In genomic region chr15:30484887-30485286, GRCh38 we compare ENCODE assay signal across 8 cellular contexts.
DNase-seq lines count a peak whose midpoint lies in the region; ATAC-seq, FAIRE-seq and TF ChIP-seq lines count a peak whose summit lies in the region.
"Not testable (repeated sequence)": the region's sequence is repeated elsewhere in the genome, so short reads cannot be mapped to it uniquely, and the experiment has no call there.

No MANE protein-coding gene starts in this region.

- not testable (repeated sequence) for H3K9me3 Mint-ChIP-seq in CD14-positive monocyte; astrocyte (ENCODE audit: unreplicated experiment); osteocyte (ENCODE audit: unreplicated experiment)

- not testable (repeated sequence) for H3K4me2 ChIP-seq in IMR-90 (ENCODE audit: low read depth, low read length); astrocyte (ENCODE audit: low read length)

- not testable (repeated sequence) for H3K79me1 ChIP-seq in IMR-90 (ENCODE audit: low read depth in 1 of 2, low read length in 2 of 2)

- TF ChIP-seq CTCF in CD14-positive monocyte (IDR thresholded peaks at IDR 0.05); IMR-90 (conservative IDR thresholded peaks at IDR 0.05; ENCODE audit: low read depth, low read length); astrocyte (IDR thresholded peaks at IDR 0.05; ENCODE audit: insufficient read depth, low read depth, low read length); cardiac fibroblast (IDR thresholded peaks at IDR 0.05; ENCODE audit: low read depth, low read length); lower lobe of right lung (IDR thresholded peaks at IDR 0.05); osteocyte (IDR thresholded peaks at IDR 0.05): not testable (repeated sequence)

- FAIRE-seq in astrocyte (lab: Jason Lieb, UNC) = not testable (repeated sequence)

- not testable (repeated sequence) for H3K27me3 ChIP-seq in IMR-90 (ENCODE audit: control insufficient read depth, insufficient read depth, low read length); astrocyte (ENCODE audit: insufficient read depth, low read length); lower lobe of right lung (ENCODE audit: low read depth)

- TF ChIP-seq RAD21 in IMR-90 (IDR thresholded peaks at IDR 0.05; ENCODE audit: low read length) = not testable (repeated sequence)

- H3K4me1 Mint-ChIP-seq in CD14-positive monocyte = peaks cover 21% of the 10 kb centered on the region
- H3K4me1 Mint-ChIP-seq in astrocyte (ENCODE audit: low read depth, unreplicated experiment); osteocyte (ENCODE audit: unreplicated experiment): not testable (repeated sequence)

- H3K9me1 ChIP-seq in IMR-90 (ENCODE audit: insufficient read depth, low read length) = not testable (repeated sequence)

- peaks cover 11 to 14% of the 10 kb centered on the region in 2 donors for H3K36me3 Mint-ChIP-seq in CD14-positive monocyte
- not testable (repeated sequence) for H3K36me3 Mint-ChIP-seq in astrocyte (ENCODE audit: low read depth, unreplicated experiment); osteocyte (ENCODE audit: unreplicated experiment)

- H3K27ac ChIP-seq in IMR-90 (ENCODE audit: insufficient read depth, low read length) = peak overlapping the region; percentile 92
- not testable (repeated sequence) for H3K27ac ChIP-seq in astrocyte (ENCODE audit: low read depth, low read length); lower lobe of right lung

- CTCF ChIA-PET in IMR-90 (lab: Yijun Ruan, JAX) = not testable (repeated sequence)

- H3K18ac ChIP-seq in IMR-90 (ENCODE audit: low read depth, low read length) = peak overlapping the region; percentile 65; the same call in 1 of the 2 replicates

- H4K20me1 ChIP-seq in IMR-90 (ENCODE audit: insufficient read depth, low read length); astrocyte (ENCODE audit: insufficient read depth, low read length): not testable (repeated sequence)

- intact Hi-C loops in CD14-positive monocyte (cut with micrococcal nuclease); IMR-90 (cut with micrococcal nuclease); Right ventricle myocardium superior (cut with DNase I); lower lobe of right lung (cut with DNase I): not testable (repeated sequence)

- POLR2A ChIA-PET in IMR-90 (lab: Charles Lee; ENCODE audit: unreplicated experiment) = not testable (repeated sequence)

- H3K4me3 Mint-ChIP-seq in CD14-positive monocyte; astrocyte (ENCODE audit: unreplicated experiment); osteocyte (ENCODE audit: unreplicated experiment): not testable (repeated sequence)

- H3K27ac Mint-ChIP-seq in CD14-positive monocyte (peak overlapping the region; percentile 44 to 83 (median 66)), astrocyte (ENCODE audit: unreplicated experiment) (peak overlapping the region; percentile 66), osteocyte (ENCODE audit: unreplicated experiment) (peak overlapping the region; percentile 64)

- H4K91ac ChIP-seq in IMR-90 (ENCODE audit: insufficient read depth, low read depth, low read length) = not testable (repeated sequence)

- peak overlapping the region; percentile 88 for H3K4ac ChIP-seq in IMR-90 (ENCODE audit: low read depth, low read length)

- H3K56ac ChIP-seq in IMR-90 (ENCODE audit: extremely low read depth, insufficient read depth, low read length) = not testable (repeated sequence)

- in situ Hi-C loops in IMR-90 (cut with MboI; ENCODE audit: low sequenced_read_pairs) = not testable (repeated sequence)

- not testable (repeated sequence) for H3K14ac ChIP-seq in IMR-90 (replicated peaks; ENCODE audit: low read depth, low read length)

- TF ChIP-seq POLR2A in IMR-90 (IDR thresholded peaks at IDR 0.05; ENCODE audit: low read depth, low read length) = not testable (repeated sequence)

- not testable (repeated sequence) for H3K4me1 ChIP-seq in IMR-90 (ENCODE audit: control insufficient read depth, insufficient read depth, low read length); astrocyte (ENCODE audit: insufficient read depth, low read length); lower lobe of right lung

- not testable (repeated sequence) for DNase-seq in CD14-positive monocyte (ENCODE audit: low spot score); IMR-90; osteocyte (ENCODE audit: extremely low spot score, unreplicated experiment)
- DNase-seq in astrocyte (ENCODE audit: low read depth) (peak; percentile 1), cardiac fibroblast (ENCODE audit: low read depth in 2 of 2) (peak; percentile 33 to 45), dermis blood vessel endothelial cell (peak; percentile 40), Right ventricle myocardium superior (peak; percentile 9), lower lobe of right lung (peak; percentile 46)

- H2BK20ac ChIP-seq in IMR-90 (ENCODE audit: low read depth, low read length) = not testable (repeated sequence)

- H3K23ac ChIP-seq in IMR-90 (ENCODE audit: low read depth, low read length) = not testable (repeated sequence)

- dilution Hi-C loops in IMR-90 (cut with HindIII; ENCODE audit: low sequenced_read_pairs, unreplicated experiment) = not testable (repeated sequence)

- H4K5ac ChIP-seq in IMR-90 (ENCODE audit: low read depth, low read length) = 0 out of 2 replicates have a peak overlapping the region, but pooled peaks have one; percentile 12

- H3K9ac ChIP-seq in IMR-90 (ENCODE audit: low read depth, low read length); astrocyte (ENCODE audit: low read length): not testable (repeated sequence)

- not testable (repeated sequence) for H3K4me3 ChIP-seq in IMR-90 (ENCODE audit: insufficient read depth, low read depth, low read length); astrocyte (ENCODE audit: insufficient read depth, low read depth, low read length); lower lobe of right lung
- H3K4me3 ChIP-seq in cardiac fibroblast (replicated peaks in 1 of 2; ENCODE audit: low read depth in 2 of 2, low read length in 2 of 2) = peak overlapping the region in 1 of 2 donors; percentile 21

- H2BK120ac ChIP-seq in IMR-90 (ENCODE audit: low read depth, low read length) = peak overlapping the region; percentile 89

- TSS peak; percentile 45 for BruUV-seq in IMR-90 (replicated peaks; lab: Mats Ljungman, UMichigan)

- peak overlapping the region in 1 of 2 experiments; percentile 72; a peak in 2 of 4 replicates for H4K8ac ChIP-seq in IMR-90 (ENCODE audit: low read depth in 2 of 2, low read length in 2 of 2)

- H3K9me3 ChIP-seq in IMR-90 (ENCODE audit: control insufficient read depth, insufficient read depth, low read length); astrocyte (ENCODE audit: insufficient read depth, low read depth, low read length); lower lobe of right lung: not testable (repeated sequence)

- H2BK15ac ChIP-seq in IMR-90 (ENCODE audit: low read depth, low read length) = peak overlapping the region; percentile 59; the same call in 1 of the 3 replicates

- H3K27me3 Mint-ChIP-seq in CD14-positive monocyte (ENCODE audit: low read depth in 3 of 3); astrocyte (ENCODE audit: low read depth, unreplicated experiment); osteocyte (ENCODE audit: unreplicated experiment): not testable (repeated sequence)

- H2BK5ac ChIP-seq in IMR-90 (ENCODE audit: low read depth, low read length, poor library complexity, severe bottlenecking) = peak overlapping the region; percentile 85

- not testable (repeated sequence) for H2AFZ ChIP-seq in IMR-90 (replicated peaks; ENCODE audit: low read length, poor library complexity); astrocyte (ENCODE audit: low read depth, low read length)

- H2AK5ac ChIP-seq in IMR-90 (ENCODE audit: low read depth, low read length) = peak overlapping the region; percentile 82

- not testable (repeated sequence) for H3K79me2 ChIP-seq in astrocyte (ENCODE audit: insufficient read depth, low read length)

- not testable (repeated sequence) for H2AK9ac ChIP-seq in IMR-90 (replicated peaks; ENCODE audit: low read depth, low read length, poor library complexity)

- no CpG with 5 or more reads among the region's 9 CpGs for WGBS in IMR-90 (ENCODE audit: extremely low coverage in 2 of 2, insufficient read length in 1 of 2), 2 experiments

- 0 out of 2 replicates have a peak, but pooled peaks have one; percentile 21 for ATAC-seq in IMR-90 (ENCODE audit: low read depth)
- not testable (repeated sequence) for ATAC-seq in Right ventricle myocardium superior (ENCODE audit: poor library complexity); lower lobe of right lung

- H3K36me3 ChIP-seq in IMR-90 (ENCODE audit: control insufficient read depth, insufficient read depth, low read length); astrocyte (ENCODE audit: insufficient read depth, low read length): not testable (repeated sequence)
- H3K36me3 ChIP-seq in lower lobe of right lung = peaks cover 10% of the 10 kb centered on the region
